Comparison of ENCODE assay signal across 11 cellular contexts in the genomic region with DNA sequence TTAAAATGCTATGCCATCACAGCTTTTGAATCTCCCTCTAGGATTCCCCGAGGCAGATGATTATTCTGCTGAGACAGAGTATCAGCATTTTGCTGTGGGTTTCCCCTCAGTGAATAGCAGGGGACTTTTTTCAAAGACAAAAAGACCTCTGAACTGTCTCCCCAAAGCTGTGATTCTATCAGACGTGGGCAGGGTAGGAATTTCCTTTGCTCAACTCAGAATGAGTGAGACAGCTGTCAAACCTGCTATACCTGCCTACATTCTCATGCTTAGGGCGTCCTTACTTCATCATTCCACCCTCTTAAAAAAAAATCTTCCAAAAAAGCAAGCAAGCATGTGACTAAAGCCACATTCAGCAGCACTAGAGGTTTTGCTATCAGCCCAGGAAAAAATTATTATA.
A peak's percentile ranks its signal among the peaks of the same experiment; 100 is the strongest.
DNase-seq lines count a peak whose midpoint lies in the region; ATAC-seq, FAIRE-seq and TF ChIP-seq lines count a peak whose summit lies in the region.
"Had no signal": no experiment of that assay in that cellular context is flagged by ENCODE, and none has a peak within 500 bp of the region (broad histone marks: within the 10 kb centered on the region; RNA-seq: fewer than 3 reads in every experiment).

No MANE protein-coding gene starts in this region.

- H3K27ac ChIP-seq in H1 (ENCODE audit: low read depth, low read length) (no peak overlapping the region), dorsolateral prefrontal cortex (no peak overlapping the region)
- H3K27ac ChIP-seq in CD8-positive, alpha-beta T cell (ENCODE audit: low read depth, low read length): no peak overlapping the region

- TF ChIP-seq RAD21 in H1 (IDR thresholded peaks at IDR 0.05 in 1 of 2, conservative IDR thresholded peaks at IDR 0.05 in 1 of 2; ENCODE audit: low read depth in 2 of 2, low read length in 2 of 2): no peak

- no peaks in the 10 kb centered on the region for H3K9me3 ChIP-seq in H1 (ENCODE audit: insufficient read depth in 2 of 2, low read depth in 1 of 2, low read length in 1 of 2)
- H3K9me3 ChIP-seq in CD8-positive, alpha-beta T cell (ENCODE audit: low read length): no peaks in the 10 kb centered on the region

- H3K4me3 Mint-ChIP-seq in CD8-positive, alpha-beta T cell: no peak overlapping the region
- H3K4me3 Mint-ChIP-seq: immature natural killer cell, naive B cell had no signal

- intact Hi-C loops in CD8-positive, alpha-beta T cell (cut with DNase I, micrococcal nuclease): no loop called here
- intact Hi-C loops in dorsolateral prefrontal cortex (cut with DNase I): loop anchor here in 1 of 2 donors (5.0 to 10.0 kb wide), 2 partner anchors 368 to 546 kb away; no protein-coding TSS in a partner anchor

- CTCF ChIA-PET in H1 (lab: Charles Lee; ENCODE audit: partially characterized antibody): interaction anchor here (4.3 kb wide), 1 partner anchor 19 kb away, joined by 30 read pairs; no protein-coding TSS in a partner anchor
- CTCF ChIA-PET in CD8-positive, alpha-beta T cell (lab: Charles Lee): no interaction called here

- TF ChIP-seq CTCF in H1 (IDR thresholded peaks at IDR 0.05; ENCODE audit: control extremely low read depth in 1 of 3, insufficient read depth in 1 of 3, low read depth in 1 of 3, low read length in 3 of 3) (no peak), dorsolateral prefrontal cortex (IDR thresholded peaks at IDR 0.05 in 54 of 56, conservative IDR thresholded peaks at IDR 0.05 in 2 of 56; ENCODE audit: low read depth in 1 of 56, partially characterized antibody in 56 of 56) (no peak)
- no peak for TF ChIP-seq CTCF in CD8-positive, alpha-beta T cell (IDR thresholded peaks at IDR 0.05)

- H3K9ac ChIP-seq in H1 (replicated peaks in 1 of 4; ENCODE audit: extremely low read depth in 1 of 4, low read depth in 3 of 4, low read length in 3 of 4): no peak overlapping the region

- H2BK20ac ChIP-seq in H1 (ENCODE audit: low read length): no peak overlapping the region

- no peak overlapping the region for H2BK5ac ChIP-seq in H1 (ENCODE audit: low read depth, low read length)

- no peak overlapping the region for H2BK120ac ChIP-seq in H1 (replicated peaks; ENCODE audit: low read depth, low read length)

- 0 out of 7 replicates have a peak, but pooled peaks cover 0 to 1% (median 0%) of the 10 kb centered on the region in 4 experiments for H3K4me1 ChIP-seq in H1 (replicated peaks in 1 of 4; ENCODE audit: control insufficient read depth in 3 of 4, insufficient read depth in 4 of 4, low read length in 3 of 4)
- H3K4me1 ChIP-seq in CD8-positive, alpha-beta T cell (ENCODE audit: insufficient read depth, low read length): no peaks in the 10 kb centered on the region

- no peak overlapping the region for H2AK5ac ChIP-seq in H1 (ENCODE audit: low read depth, low read length)

- peak; percentile 36 for FAIRE-seq in H1 (lab: Jason Lieb, UNC)

- H3K36me3 Mint-ChIP-seq in CD8-positive, alpha-beta T cell: no peaks in the 10 kb centered on the region
- H3K36me3 Mint-ChIP-seq: immature natural killer cell, naive B cell had no signal

- no peak overlapping the region for H3K4ac ChIP-seq in H1 (replicated peaks; ENCODE audit: insufficient read length, low read depth, low read length)

- H4K20me1 ChIP-seq in H1 (replicated peaks in 1 of 2; ENCODE audit: control insufficient read depth in 1 of 2, insufficient read depth in 2 of 2, low read length in 2 of 2): no peaks in the 10 kb centered on the region

- H3K27me3 ChIP-seq in H1 (replicated peaks in 1 of 4; ENCODE audit: control insufficient read depth in 3 of 4, extremely low read depth in 1 of 4, insufficient read depth in 3 of 4, low read length in 3 of 4) (no peaks in the 10 kb centered on the region), dorsolateral prefrontal cortex (no peaks in the 10 kb centered on the region)
- H3K27me3 ChIP-seq in CD8-positive, alpha-beta T cell (ENCODE audit: insufficient read depth, low read length): no peaks in the 10 kb centered on the region

- H3K79me1 ChIP-seq in H1 (ENCODE audit: low read depth, low read length): no peaks in the 10 kb centered on the region

- DNase-seq in AG20443 (ENCODE audit: low spot score) (peak; percentile 6), H1 (ENCODE audit: low read depth in 1 of 2, low spot score in 2 of 2) (no peak), HUDEP-2 (lab: John Stamatoyannopoulos, UW; ENCODE audit: unreplicated experiment in 76 of 76) (no peak), dorsolateral prefrontal cortex (no peak), C1 segment of cervical spinal cord (lab: John Stamatoyannopoulos, UW) (no peak)
- DNase-seq in CD8-positive, alpha-beta T cell: no peak
- DNase-seq: DND-41, immature natural killer cell, naive B cell had no signal

- 59% methylated on average over 3 of the region's 3 CpGs; no CpG with 5 or more reads in 1 of the 2 experiments for WGBS in H1 (ENCODE audit: extremely low coverage in 1 of 2, insufficient coverage in 1 of 2, insufficient read length in 1 of 2, insufficient replicate concordance in 2 of 2, low coverage in 1 of 2, low lambda C conversion rate in 2 of 2, missing lambda C conversion rate in 1 of 2), 2 experiments

- no peak overlapping the region for H3K23ac ChIP-seq in H1 (ENCODE audit: insufficient read length)

- no peak for TF ChIP-seq EP300 in H1 (IDR thresholded peaks at IDR 0.05; ENCODE audit: borderline replicate concordance in 1 of 2, low read depth in 2 of 2, low read length in 2 of 2)

- H3K79me2 ChIP-seq in H1 (ENCODE audit: control insufficient read depth in 1 of 2, insufficient read depth in 2 of 2, low read length in 2 of 2): no peaks in the 10 kb centered on the region

- H4K91ac ChIP-seq in H1 (replicated peaks; ENCODE audit: insufficient read length, low read length): no peak overlapping the region

- H3K4me2 ChIP-seq in H1 (ENCODE audit: insufficient read depth in 1 of 2, low read depth in 2 of 2, low read length in 2 of 2): no peak overlapping the region

- no peaks in the 10 kb centered on the region for H3K23me2 ChIP-seq in H1 (ENCODE audit: low read depth, low read length)

- no peak overlapping the region for H4K8ac ChIP-seq in H1 (ENCODE audit: extremely low read depth, insufficient read depth, low read length)

- H2AFZ ChIP-seq in H1 (ENCODE audit: low read length): no peak overlapping the region

- no peaks in the 10 kb centered on the region for H3K9me3 Mint-ChIP-seq in CD8-positive, alpha-beta T cell
- H3K9me3 Mint-ChIP-seq: immature natural killer cell had no signal

- no peak for TF ChIP-seq POLR2A in H1 (IDR thresholded peaks at IDR 0.05; ENCODE audit: control extremely low read depth in 1 of 2, low read depth in 2 of 2, low read length in 2 of 2)

- no peak overlapping the region for H3K56ac ChIP-seq in H1 (replicated peaks; ENCODE audit: insufficient read length, low read depth, low read length)

- ATAC-seq in GM19328 (IDR thresholded peaks at IDR 0.05; ENCODE audit: unreplicated experiment) (peak; percentile 58), HG02885 (IDR thresholded peaks at IDR 0.05; ENCODE audit: poor library complexity, unreplicated experiment) (peak; percentile 64)
- ATAC-seq in CD8-positive, alpha-beta T cell: no peak

- POLR2A ChIA-PET in H1 (lab: Charles Lee; ENCODE audit: partially characterized antibody): no interaction called here
- POLR2A ChIA-PET in CD8-positive, alpha-beta T cell (lab: Charles Lee): no interaction called here

- H3K14ac ChIP-seq in H1 (ENCODE audit: insufficient read length): no peak overlapping the region

- H2BK12ac ChIP-seq in H1 (ENCODE audit: low read depth, low read length): no peak overlapping the region

- no peaks in the 10 kb centered on the region for H3K27me3 Mint-ChIP-seq in CD8-positive, alpha-beta T cell (ENCODE audit: low read depth)
- H3K27me3 Mint-ChIP-seq: naive B cell had no signal

- no peak overlapping the region for H3K27ac Mint-ChIP-seq in CD8-positive, alpha-beta T cell
- H3K27ac Mint-ChIP-seq: immature natural killer cell had no signal

- no peak overlapping the region for H3K4me3 ChIP-seq in H1 (ENCODE audit: extremely low read depth in 1 of 4, insufficient read depth in 2 of 4, low read depth in 3 of 4, low read length in 4 of 4)
- H3K4me3 ChIP-seq in CD8-positive, alpha-beta T cell (ENCODE audit: low read depth, low read length): no peak overlapping the region
- H3K4me3 ChIP-seq in dorsolateral prefrontal cortex: no peak overlapping the region

- no peaks in the 10 kb centered on the region for H3K4me1 Mint-ChIP-seq in CD8-positive, alpha-beta T cell (ENCODE audit: low read depth)
- H3K4me1 Mint-ChIP-seq: immature natural killer cell had no signal

- H4K5ac ChIP-seq in H1 (ENCODE audit: insufficient read length, low read depth, low read length): no peak overlapping the region

- H2BK15ac ChIP-seq in H1 (ENCODE audit: low read length): no peak overlapping the region

- H3K18ac ChIP-seq in H1 (ENCODE audit: extremely low read depth, low read length): no peak overlapping the region

- no peaks in the 10 kb centered on the region for H3K36me3 ChIP-seq in H1 (ENCODE audit: control insufficient read depth in 2 of 4, insufficient read depth in 4 of 4, low read length in 3 of 4)
- H3K36me3 ChIP-seq in CD8-positive, alpha-beta T cell (ENCODE audit: insufficient read depth, low read length): no peaks in the 10 kb centered on the region

TF ChIP-seq in H1, 55 proteins besides CTCF, POLR2A, EP300 and RAD21:
- TF ChIP-seq, protein P1, sequence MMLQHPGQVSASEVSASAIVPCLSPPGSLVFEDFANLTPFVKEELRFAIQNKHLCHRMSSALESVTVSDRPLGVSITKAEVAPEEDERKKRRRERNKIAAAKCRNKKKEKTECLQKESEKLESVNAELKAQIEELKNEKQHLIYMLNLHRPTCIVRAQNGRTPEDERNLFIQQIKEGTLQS (IDR thresholded peaks at IDR 0.05; ENCODE audit: insufficient read depth, low read depth, low read length): no peak
- TF ChIP-seq BCL11A (IDR thresholded peaks at IDR 0.05; ENCODE audit: low read depth in 2 of 2, low read length in 2 of 2) (no peak), GABPA (IDR thresholded peaks at IDR 0.05; ENCODE audit: borderline replicate concordance, insufficient read depth, low read length) (no peak), ASH2L (IDR thresholded peaks at IDR 0.05; ENCODE audit: low read length) (no peak), CHD2 (IDR thresholded peaks at IDR 0.05; ENCODE audit: low read length) (no peak), EGR1 (IDR thresholded peaks at IDR 0.05; ENCODE audit: borderline replicate concordance, low read depth, low read length) (no peak)
